ENCODE assay signal across 13 cellular contexts in the genomic region with DNA sequence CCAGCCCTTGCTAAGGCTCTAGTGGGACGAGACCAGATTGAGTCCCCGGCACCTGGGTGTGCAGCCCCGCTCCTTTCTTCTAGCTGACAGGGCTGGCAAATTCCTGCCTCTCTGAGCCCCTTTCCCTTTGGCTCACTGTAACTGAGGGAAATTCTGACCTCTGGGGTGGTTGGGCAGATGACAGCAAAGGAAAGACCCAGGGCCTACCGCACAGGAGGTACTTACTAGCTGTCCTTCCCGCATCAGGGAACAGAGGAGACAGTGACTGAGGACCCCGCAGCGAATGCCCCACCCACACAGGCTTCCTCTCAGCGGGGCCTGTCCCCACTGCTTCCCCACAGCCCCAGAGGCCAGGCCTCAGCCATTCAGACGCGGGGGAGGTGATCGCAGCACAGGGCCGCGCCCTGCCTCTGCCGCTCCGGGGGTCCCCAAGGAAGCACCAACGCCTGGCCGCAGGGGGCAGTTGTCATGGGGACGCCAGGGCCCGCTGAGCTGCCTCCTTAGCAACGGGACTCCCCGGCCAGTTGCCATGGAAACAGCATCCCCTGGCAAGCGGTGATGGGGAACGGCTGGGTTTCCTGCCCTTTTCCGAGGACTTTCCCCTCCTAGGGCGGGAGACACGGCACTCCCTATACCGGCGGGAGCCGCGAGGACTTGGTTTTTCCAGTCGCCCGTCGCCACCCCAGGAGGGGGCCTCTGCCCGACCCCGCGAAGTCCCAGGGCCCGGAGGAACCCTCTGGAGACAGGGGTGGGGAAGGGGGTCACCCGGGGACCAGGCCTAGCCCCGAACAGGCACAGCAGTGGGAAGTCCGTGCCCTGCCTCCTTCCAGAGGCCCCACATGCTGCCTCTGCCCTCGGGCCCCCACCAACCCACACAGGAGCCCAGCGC. TPM values are rescaled to one million over a fixed set of nuclear protein-coding genes. Genes with fewer than 3 reads are reported as not detected.
DNase-seq lines count a peak whose midpoint lies in the region; ATAC-seq, FAIRE-seq and TF ChIP-seq lines count a peak whose summit lies in the region.
"Had no signal": no experiment of that assay in that cellular context is flagged by ENCODE, and none has a peak within 500 bp of the region (broad histone marks: within the 10 kb centered on the region; RNA-seq: fewer than 3 reads in every experiment).

No MANE protein-coding gene starts in this region.

- DNase-seq in cardiac septum (ENCODE audit: low spot score) (peak; percentile 72), left ventricle myocardium inferior (no peak), RCC 7860 (ENCODE audit: low spot score) (peak; percentile 26), iPS-NIHi7 (ENCODE audit: extremely low spot score) (peak; percentile 74), upper lobe of left lung (peak; percentile 16 to 66)
- DNase-seq: activated naive CD4-positive, alpha-beta T cell treated with Interleukin-2 at 50 U/mL for 16 hours; AML-193; midbrain; MM.1S; stimulated activated CD4-positive, alpha-beta T cell treated with anti-CD3 and anti-CD28 coated beads, Interleukin-2, amount 100 ng/mL, for 24 hours had no signal

- no peak for TF ChIP-seq EP300 in upper lobe of left lung (IDR thresholded peaks at IDR 0.05)

- WGBS in upper lobe of left lung, 2 donors, result 25 to 64% methylated on average over 4 to 38 of the region's 42 CpGs

- FAIRE-seq in RCC 7860 (lab: Jason Lieb, UNC), result no peak

- ATAC-seq in upper lobe of left lung (ENCODE audit: low FRiP score in 2 of 2), result peak in 1 of 2 donors; percentile 17
- ATAC-seq in HG03045 (IDR thresholded peaks at IDR 0.05; ENCODE audit: unreplicated experiment), result no peak
- no peak for ATAC-seq in HG02798 (IDR thresholded peaks at IDR 0.05; ENCODE audit: poor library complexity, unreplicated experiment)
- ATAC-seq in HG02840 (IDR thresholded peaks at IDR 0.05; ENCODE audit: low FRiP score, unreplicated experiment), result no peak

- TF ChIP-seq CTCF in left ventricle myocardium inferior (IDR thresholded peaks at IDR 0.05; ENCODE audit: borderline replicate concordance), result no peak
- no peak for TF ChIP-seq CTCF in upper lobe of left lung (IDR thresholded peaks at IDR 0.05)

- no peak for TF ChIP-seq POLR2A in upper lobe of left lung (IDR thresholded peaks at IDR 0.05)

- H3K4me3 ChIP-seq in left ventricle myocardium inferior, result no peak overlapping the region
- H3K4me3 ChIP-seq in upper lobe of left lung, result no peak overlapping the region

- H3K27ac ChIP-seq in left ventricle myocardium inferior (replicated peaks) (no peak overlapping the region), upper lobe of left lung (no peak overlapping the region)

- H3K27me3 ChIP-seq in left ventricle myocardium inferior (ENCODE audit: low read depth) (peaks cover 50% of the 10 kb centered on the region), upper lobe of left lung (peaks cover 0 to 6% (median 0%) of the 10 kb centered on the region in 4 donors)

- H3K36me3 ChIP-seq in left ventricle myocardium inferior (peaks cover 6% of the 10 kb centered on the region), upper lobe of left lung (no peaks in the 10 kb centered on the region)

- H3K4me1 ChIP-seq in left ventricle myocardium inferior (no peaks in the 10 kb centered on the region), upper lobe of left lung (no peaks in the 10 kb centered on the region)

- intact Hi-C loops in cardiac septum (cut with DNase I), result no loop called here
- intact Hi-C loops in left ventricle myocardium inferior (cut with micrococcal nuclease), result no loop called here

- H3K9me3 ChIP-seq in left ventricle myocardium inferior (replicated peaks), result no peaks in the 10 kb centered on the region
- no peaks in the 10 kb centered on the region for H3K9me3 ChIP-seq in upper lobe of left lung

RNA-seq across cellular contexts. Expression of gene HCN4, which starts 50.1 kb away (rescaled TPM):
- total RNA-seq in cardiac septum, result 6.2 TPM
- 21.9 TPM for total RNA-seq in left ventricle myocardium inferior
- under 1 TPM; under 0.01 to 0.69 (median 0.19) TPM for total RNA-seq in upper lobe of left lung
